ENCODE assay signal across 18 cellular contexts in genomic region chr3:43014216-43014615, GRCh38. TPM values are rescaled to one million over a fixed set of nuclear protein-coding genes. Genes with fewer than 3 reads are reported as not detected.
DNase-seq lines count a peak whose midpoint lies in the region; ATAC-seq and TF ChIP-seq lines count a peak whose summit lies in the region.
"Had no signal": no experiment of that assay in that cellular context is flagged by ENCODE, and none has a peak within 500 bp of the region (broad histone marks: within the 10 kb centered on the region; RNA-seq: fewer than 3 reads in every experiment).

No MANE protein-coding gene starts in this region.

- no peak overlapping the region for H3K4me3 Mint-ChIP-seq in CD4-positive, alpha-beta memory T cell
- H3K4me3 Mint-ChIP-seq: CD14-positive monocyte, IgD-negative memory B cell had no signal

- no peaks in the 10 kb centered on the region for H3K79me2 ChIP-seq in Karpas-422 (ENCODE audit: low read length)

- no peak overlapping the region for H3K4me2 ChIP-seq in Karpas-422 (ENCODE audit: low read depth, low read length, poor library complexity, severe bottlenecking)

- H3K4me3 ChIP-seq in CD4-positive, alpha-beta memory T cell (ENCODE audit: low read length in 2 of 2), result no peak overlapping the region
- H3K4me3 ChIP-seq in Karpas-422 (ENCODE audit: low read length), result peak overlapping the region; percentile 23; the same call in 1 of the 2 replicates
- H3K4me3 ChIP-seq in lower lobe of right lung, result no peak overlapping the region
- H3K4me3 ChIP-seq: GM12878 had no signal

- no peaks in the 10 kb centered on the region for H3K27me3 ChIP-seq in CD4-positive, alpha-beta memory T cell (ENCODE audit: insufficient read depth, low read length)
- H3K27me3 ChIP-seq in Karpas-422 (ENCODE audit: low read length) (no peaks in the 10 kb centered on the region), lower lobe of right lung (ENCODE audit: low read depth) (no peaks in the 10 kb centered on the region)

- H3K27ac Mint-ChIP-seq in CD4-positive, alpha-beta memory T cell, result no peak overlapping the region
- H3K27ac Mint-ChIP-seq: CD14-positive monocyte, IgD-negative memory B cell had no signal

- peaks cover 32% of the 10 kb centered on the region for H3K4me1 ChIP-seq in CD4-positive, alpha-beta memory T cell (ENCODE audit: insufficient read depth, low read length)
- peaks cover 6% of the 10 kb centered on the region; the same call in 1 of the 2 replicates for H3K4me1 ChIP-seq in Karpas-422 (ENCODE audit: low read length)
- no peaks in the 10 kb centered on the region for H3K4me1 ChIP-seq in lower lobe of right lung

- no peaks in the 10 kb centered on the region for H3K9me2 ChIP-seq in Karpas-422 (replicated peaks; ENCODE audit: insufficient read depth, low read length)

- H3K27ac ChIP-seq in CD4-positive, alpha-beta memory T cell (ENCODE audit: low read depth, low read length), result peak overlapping the region; percentile 47
- H3K27ac ChIP-seq in Karpas-422 (ENCODE audit: low read length) (no peak overlapping the region), lower lobe of right lung (peak overlapping the region; percentile 24)

- no peaks in the 10 kb centered on the region for H4K20me1 ChIP-seq in Karpas-422 (ENCODE audit: insufficient read depth, low read depth, low read length)

- H3K4me1 Mint-ChIP-seq in CD4-positive, alpha-beta memory T cell, result peaks cover 4 to 7% (median 6%) of the 10 kb centered on the region in 4 donors
- H3K4me1 Mint-ChIP-seq: CD14-positive monocyte had no signal

- H3K9me3 Mint-ChIP-seq in CD4-positive, alpha-beta memory T cell, result peaks cover 0 to 3% (median 0%) of the 10 kb centered on the region in 8 donors
- H3K9me3 Mint-ChIP-seq: IgD-negative memory B cell had no signal

- no peak for TF ChIP-seq CTCF in lower lobe of right lung (IDR thresholded peaks at IDR 0.05)

- H3K9me3 ChIP-seq in CD4-positive, alpha-beta memory T cell (ENCODE audit: control insufficient read depth in 1 of 2, low read length in 2 of 2), result peaks cover 38 to 43% of the 10 kb centered on the region in 2 donors
- H3K9me3 ChIP-seq in Karpas-422 (ENCODE audit: low read length) (peaks cover 32% of the 10 kb centered on the region), lower lobe of right lung (peaks cover 7% of the 10 kb centered on the region)

- no peak overlapping the region; the same call in 1 of the 2 replicates for H2AFZ ChIP-seq in Karpas-422 (ENCODE audit: low read length)

- H3K36me3 Mint-ChIP-seq in CD4-positive, alpha-beta memory T cell, result no peaks in the 10 kb centered on the region
- H3K36me3 Mint-ChIP-seq: CD14-positive monocyte had no signal

- POLR2A ChIA-PET in CD4-positive, alpha-beta memory T cell (lab: Charles Lee; ENCODE audit: partially characterized antibody), result interaction anchor here (0.8 kb wide), 1 partner anchor 460 kb away, joined by 3 read pairs; no protein-coding TSS in a partner anchor

- ATAC-seq in lower lobe of right lung, result no peak
- no peak for ATAC-seq in GM21528 (IDR thresholded peaks at IDR 0.05; ENCODE audit: low FRiP score, unreplicated experiment)
- no peak for ATAC-seq in GM19328 (IDR thresholded peaks at IDR 0.05; ENCODE audit: unreplicated experiment)
- ATAC-seq: GM12878 had no signal

- H3K27me3 Mint-ChIP-seq in CD4-positive, alpha-beta memory T cell, result no peaks in the 10 kb centered on the region

- DNase-seq in A172 (ENCODE audit: low spot score) (peak; percentile 12), Karpas-422 (no peak), lower lobe of right lung (no peak), DMS153 treated with DMSO at 0.1 percent for 48 hours (lab: John Stamatoyannopoulos, UW; ENCODE audit: unreplicated experiment) (no peak), DMS153 (lab: John Stamatoyannopoulos, UW) (no peak)
- no peak for DNase-seq in CD4-positive, alpha-beta memory T cell
- DNase-seq: DMS79 treated with DMSO at 0.1 percent for 48 hours; GDM1; NCI-H1417; NCI-H187 treated with DMSO at 0.1 percent for 48 hours; NCI-H69; NK-92 treated with Interleukin-12 subunit alpha and Interleukin-12 subunit beta, amount 100 ng/mL, for 24 hours had no signal

- no peak overlapping the region for H3K9ac ChIP-seq in Karpas-422 (ENCODE audit: low read length)

- intact Hi-C loops in CD4-positive, alpha-beta memory T cell (cut with micrococcal nuclease), result no loop called here
- intact Hi-C loops in lower lobe of right lung (cut with DNase I), result no loop called here

- no peaks in the 10 kb centered on the region for H3K36me3 ChIP-seq in CD4-positive, alpha-beta memory T cell (ENCODE audit: insufficient read depth, low read length)
- peaks cover 20% of the 10 kb centered on the region; the same call in 1 of the 2 replicates for H3K36me3 ChIP-seq in Karpas-422 (ENCODE audit: insufficient read depth, low read length)
- H3K36me3 ChIP-seq in lower lobe of right lung, result no peaks in the 10 kb centered on the region

- CTCF ChIA-PET in CD4-positive, alpha-beta memory T cell (lab: Charles Lee; ENCODE audit: partially characterized antibody), result no interaction called here

RNA-seq across cellular contexts. Expression of gene GASK1A, which starts 35.1 kb away (rescaled TPM):
- not detected in 2 replicates for total RNA-seq in A172 (2014; rRNA removed; shearing (Covaris generic))
- not detected for total RNA-seq in CD4-positive, alpha-beta memory T cell
- not detected for polyA plus RNA-seq in CD4-positive, alpha-beta memory T cell
- total RNA-seq in Karpas-422 (2014; rRNA removed; shearing (Covaris generic); ENCODE audit: low replicate concordance), result 6.4 and 8.1 TPM in 2 replicates
- total RNA-seq in lower lobe of right lung, result 5.9 TPM
- total RNA-seq: RPMI7951 had no signal
- polyA plus RNA-seq: CD14-positive monocyte, GM12878, IgD-negative memory B cell had no signal
